20 cellular contexts compared by ENCODE assay signal in the genomic region with DNA sequence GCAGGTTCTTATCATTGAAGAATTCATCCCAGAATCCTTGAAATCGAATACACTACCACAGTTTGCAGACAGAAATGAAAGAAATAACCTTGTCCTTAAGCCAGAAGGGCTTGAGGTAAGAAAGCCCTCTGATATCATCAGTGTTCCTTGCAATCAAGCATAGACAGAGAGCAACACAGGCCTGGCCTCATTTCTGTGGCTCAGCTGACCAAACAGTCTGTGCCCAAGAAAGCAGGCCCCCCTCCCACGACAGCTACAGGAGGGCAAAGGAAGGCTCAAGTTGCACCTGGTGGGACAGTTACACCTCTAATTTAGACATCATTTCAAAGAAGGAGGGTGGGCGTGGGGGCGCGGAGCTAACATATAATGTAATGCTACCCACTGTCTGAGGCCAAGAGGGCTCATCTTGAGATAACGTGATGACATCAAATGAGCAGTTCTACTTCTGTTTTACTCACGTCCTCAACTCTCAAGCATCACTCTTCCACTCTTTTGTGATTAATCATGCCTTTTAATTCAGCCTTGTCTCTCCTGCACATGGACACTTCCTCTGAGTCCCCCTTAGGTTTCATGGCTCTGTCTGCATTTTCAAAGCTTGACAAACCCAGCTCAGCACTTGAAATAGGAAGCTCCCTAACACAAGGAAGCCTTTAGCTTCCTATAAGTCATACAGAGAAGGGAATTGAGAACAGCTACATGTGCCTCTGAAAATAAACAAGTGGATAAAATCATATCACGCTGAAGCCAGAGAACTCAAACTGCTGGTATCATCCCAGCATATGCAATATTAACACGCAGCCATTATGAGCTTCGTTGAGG.
"Had no signal": no experiment of that assay in that cellular context is flagged by ENCODE, and none has a peak within 500 bp of the region (broad histone marks: within the 10 kb centered on the region; RNA-seq: fewer than 3 reads in every experiment).

No MANE protein-coding gene starts in this region.

- H3K4me3 ChIP-seq: body of pancreas, lung, neural progenitor cell, tibial artery, uterus had no signal

- H3K9me3 ChIP-seq: body of pancreas, tibial artery, uterus had no signal

- H3K27me3 Mint-ChIP-seq: activated naive CD8-positive, alpha-beta T cell; stimulated activated naive B cell treated with anti-CD40 and anti-IgM and Interleukin-4, amounts not matched to agents 10 μg/mL and 1 μg/mL and 100 μg/mL, for 72 hours had no signal

- DNase-seq: activated CD4-positive, alpha-beta T cell treated with anti-CD3 and anti-CD28 coated beads for 48 hours; activated CD8-positive, alpha-beta memory T cell treated with anti-CD3 and anti-CD28 coated beads, Interleukin-2, amount 50 U/mL, for 48 hours; activated gamma-delta T cell treated with Interleukin-2 at 50 U/mL for 16 hours; activated T-cell treated with anti-CD3 and anti-CD28 coated beads, Interleukin-2, amount 50 U/mL, for 72 hours; amygdala; body of pancreas; caudate nucleus; hippocampal formation; kidney glomerular epithelial cell; midbrain; stimulated activated CD4-positive, alpha-beta T cell treated with anti-CD3 and anti-CD28 coated beads, Interleukin-2, amount 100 ng/mL, for 48 hours; stimulated activated naive B cell treated with anti-CD40 and anti-IgM and Interleukin-4, amounts not matched to agents 10 μg/mL and 1 μg/mL and 100 μg/mL, for 72 hours; T-helper 2 cell; tibial artery; uterus had no signal

- H3K27ac ChIP-seq: body of pancreas, neural progenitor cell, tibial artery, uterus had no signal

- H3K27ac Mint-ChIP-seq: activated naive CD8-positive, alpha-beta T cell; activated T-cell treated with anti-CD3 and anti-CD28 coated beads, Interleukin-2, amount 50 U/mL, for 72 hours; neural progenitor cell; stimulated activated naive B cell treated with anti-CD40 and anti-IgM and Interleukin-4, amounts not matched to agents 10 μg/mL and 1 μg/mL and 100 μg/mL, for 72 hours; WTC11 had no signal

- H2AFZ ChIP-seq: neural progenitor cell had no signal

- H3K4me3 Mint-ChIP-seq: activated naive CD8-positive, alpha-beta T cell; activated T-cell treated with anti-CD3 and anti-CD28 coated beads, Interleukin-2, amount 50 U/mL, for 72 hours; neural progenitor cell; stimulated activated naive B cell treated with anti-CD40 and anti-IgM and Interleukin-4, amounts not matched to agents 10 μg/mL and 1 μg/mL and 100 μg/mL, for 72 hours; WTC11 had no signal

- H3K4me1 ChIP-seq: body of pancreas, uterus had no signal

- H3K9ac ChIP-seq: neural progenitor cell had no signal

- H3K36me3 ChIP-seq: neural progenitor cell, tibial artery, uterus had no signal

- ATAC-seq: activated T-cell treated with anti-CD3 and anti-CD28 coated beads, Interleukin-2, amount 50 U/mL, for 72 hours; body of pancreas; esophagus mucosa; WTC11 had no signal

- H3K4me2 ChIP-seq: neural progenitor cell had no signal

- H3K9me3 Mint-ChIP-seq: activated T-cell treated with anti-CD3 and anti-CD28 coated beads, Interleukin-2, amount 50 U/mL, for 72 hours; stimulated activated naive B cell treated with anti-CD40 and anti-IgM and Interleukin-4, amounts not matched to agents 10 μg/mL and 1 μg/mL and 100 μg/mL, for 72 hours had no signal

- H3K27me3 ChIP-seq: body of pancreas, neural progenitor cell, tibial artery, uterus had no signal
